In genomic region chr16:75555707-75556512, GRCh38 we compare ENCODE assay signal across 8 cellular contexts. TPM values are rescaled to one million over a fixed set of nuclear protein-coding genes. Genes with fewer than 3 reads are reported as not detected.
DNase-seq lines count a peak whose midpoint lies in the region; ATAC-seq and TF ChIP-seq lines count a peak whose summit lies in the region.

TSS of gene TMEM231 (minus strand) at chr16:75556252. CDS start at chr16:75556209, 43 bp downstream.

- H3K4me3 ChIP-seq in BLaER1 treated with 17β-estradiol and CSF1 and Interleukin-3, amounts not matched to agents 10 nM and 100 nM: peak within 1 kb of the TSS; percentile 64 to 80 (median 72)
- peak within 1 kb of the TSS; percentile 38 to 83 (median 59) for H3K4me3 ChIP-seq in liver (ENCODE audit: low read depth in 1 of 3, low read length in 3 of 3)

- H3K36me3 ChIP-seq in BLaER1 treated with 17β-estradiol and CSF1 and Interleukin-3, amounts not matched to agents 10 nM and 100 nM: no peaks in the 10 kb centered on the region
- H3K36me3 ChIP-seq in liver (ENCODE audit: control insufficient read depth in 4 of 4, insufficient read depth in 3 of 4, low read depth in 1 of 4, low read length in 3 of 4): no peaks in the 10 kb centered on the region

- H3K27me3 ChIP-seq in BLaER1 treated with 17β-estradiol and CSF1 and Interleukin-3, amounts not matched to agents 10 nM and 100 nM: peaks cover 0 to 15% (median 6%) of the 10 kb centered on the region in 11 experiments; a peak in 7 of 22 replicates
- no peaks in the 10 kb centered on the region for H3K27me3 ChIP-seq in liver (ENCODE audit: control insufficient read depth in 4 of 4, insufficient read depth in 4 of 4, low read length in 3 of 4)

- peaks cover 8 to 30% (median 15%) of the 10 kb centered on the region in 10 experiments; a peak in 19 of 20 replicates for H3K4me1 ChIP-seq in BLaER1 treated with 17β-estradiol and CSF1 and Interleukin-3, amounts not matched to agents 10 nM and 100 nM
- H3K4me1 ChIP-seq in liver (ENCODE audit: control insufficient read depth in 4 of 4, insufficient read depth in 4 of 4, low read length in 3 of 4): peaks cover 0 to 14% (median 9%) of the 10 kb centered on the region in 4 donors

- TF ChIP-seq CTCF in liver (IDR thresholded peaks at IDR 0.05; ENCODE audit: low read depth, low read length, missing input control): no peak

- ATAC-seq in HG03439 (IDR thresholded peaks at IDR 0.05; ENCODE audit: unreplicated experiment): peak; percentile 97

- H3K4me2 ChIP-seq in BLaER1 treated with 17β-estradiol and CSF1 and Interleukin-3, amounts not matched to agents 10 nM and 100 nM: peak within 1 kb of the TSS; percentile 86 to 98 (median 94)

- no peak for TF ChIP-seq RAD21 in liver (IDR thresholded peaks at IDR 0.05)

- DNase-seq in GM19238 (ENCODE audit: insufficient read length, low spot score) (peak; percentile 96), NCI-H526 treated with DMSO at 0.1 percent for 48 hours (lab: John Stamatoyannopoulos, UW) (peak; percentile 73), dermis microvascular lymphatic vessel endothelial cell (ENCODE audit: low read depth in 2 of 2) (peak; percentile 80 to 92)
- peak; percentile 91 to 93 for DNase-seq in activated CD4-positive, alpha-beta T cell treated with anti-CD3 and anti-CD28 coated beads, Interleukin-2, amount 50 U/mL, for 24 hours (ENCODE audit: low read depth in 1 of 2, low spot score in 1 of 2)
- DNase-seq in stimulated activated CD4-positive, alpha-beta T cell treated with anti-CD3 and anti-CD28 coated beads, Interleukin-4, amount 100 ng/mL, for 1 hour: peak; percentile 98

- under 1% methylated on average over 80 of the region's 80 CpGs for WGBS in liver

- peak within 1 kb of the TSS in 10 of 11 experiments; percentile 15 to 71 (median 40); a peak in 15 of 22 replicates for H3K27ac ChIP-seq in BLaER1 treated with 17β-estradiol and CSF1 and Interleukin-3, amounts not matched to agents 10 nM and 100 nM
- peak within 1 kb of the TSS; percentile 38 to 55 for H3K27ac ChIP-seq in liver (ENCODE audit: low read depth in 1 of 2, low read length in 2 of 2)

- no peaks in the 10 kb centered on the region for H4K20me1 ChIP-seq in BLaER1 treated with 17β-estradiol and CSF1 and Interleukin-3, amounts not matched to agents 10 nM and 100 nM

- H3K9ac ChIP-seq in BLaER1 treated with 17β-estradiol and CSF1 and Interleukin-3, amounts not matched to agents 10 nM and 100 nM: peak within 1 kb of the TSS; percentile 46 to 77 (median 73); a peak in 21 of 22 replicates
- peak within 1 kb of the TSS in 1 of 2 donors; percentile 58 for H3K9ac ChIP-seq in liver (ENCODE audit: low read depth in 1 of 2, low read length in 2 of 2)

- no peaks in the 10 kb centered on the region for H3K9me3 ChIP-seq in BLaER1 treated with 17β-estradiol and CSF1 and Interleukin-3, amounts not matched to agents 10 nM and 100 nM (replicated peaks in 1 of 11)
- no peaks in the 10 kb centered on the region for H3K9me3 ChIP-seq in liver (ENCODE audit: control insufficient read depth in 4 of 4, low read length in 3 of 4)

TF ChIP-seq in liver, 16 proteins besides CTCF, POLR2A, EP300 and RAD21:
- TF ChIP-seq EGR1 (IDR thresholded peaks at IDR 0.05; ENCODE audit: low read depth in 2 of 2): peak; percentile 71 to 84
- TF ChIP-seq YY1 (IDR thresholded peaks at IDR 0.05): peak; percentile 82
- peak; percentile 48 for TF ChIP-seq SP1 (IDR thresholded peaks at IDR 0.05)
- TF ChIP-seq NR2F2 (IDR thresholded peaks at IDR 0.05): no peak

RNA-seq across cellular contexts. Expression of gene TMEM231, which starts in this region (rescaled TPM):
- total RNA-seq in dermis microvascular lymphatic vessel endothelial cell: 6.9 and 10.7 TPM in 2 replicates
- total RNA-seq in liver: 1 to 10 TPM; 2.0 to 2.1 TPM
- 1 to 10 TPM in 1 of 2 donors, under 1 TPM in 1; 0.60 to 1.9 TPM for polyA plus RNA-seq in liver

Comparison
In these comparisons a context has a peak if more than half of its experiments do, and no peak if none do; other contexts are left out.
1. Peak in every context shown above with its lines: DNase-seq, ATAC-seq, H3K4me3 ChIP-seq and H3K27ac ChIP-seq.